ENCODE assay signal across 7 cellular contexts in genomic region chr9:41357918-41358404, GRCh38.
DNase-seq lines count a peak whose midpoint lies in the region; ATAC-seq and TF ChIP-seq lines count a peak whose summit lies in the region.
"Not testable (repeated sequence)": the region's sequence is repeated elsewhere in the genome, so short reads cannot be mapped to it uniquely, and the experiment has no call there.

No MANE protein-coding gene starts in this region.

- not testable (repeated sequence) for BruUV-seq in MCF 10A (replicated peaks; lab: Mats Ljungman, UMichigan)

- not testable (repeated sequence) for H3K36me3 ChIP-seq in OCI-LY3 (replicated peaks; ENCODE audit: low read depth, low read length); gastroesophageal sphincter

- intact Hi-C loops in MCF 10A (cut with micrococcal nuclease): not testable (repeated sequence)

- H2AFZ ChIP-seq in OCI-LY3 (ENCODE audit: low read depth, low read length): not testable (repeated sequence)

- not testable (repeated sequence) for H4K20me1 ChIP-seq in OCI-LY3 (ENCODE audit: insufficient read depth, low read length)

- POLR2A ChIA-PET in activated CD8-positive, alpha-beta T cell treated with anti-CD3 and anti-CD28 coated beads, Interleukin-2, amount 10 ng/mL, durations not matched to agents 7 days and 5 days (lab: Charles Lee); MCF 10A (lab: Yijun Ruan, JAX): not testable (repeated sequence)

- peak; percentile 24 for DNase-seq in activated CD8-positive, alpha-beta T cell treated with anti-CD3 and anti-CD28 coated beads, Interleukin-2, amount 10 ng/mL, durations not matched to agents 7 days and 5 days
- DNase-seq in MCF 10A (ENCODE audit: unreplicated experiment); naive B cell; skeletal muscle cell (ENCODE audit: low read depth): not testable (repeated sequence)

- TF ChIP-seq CTCF in OCI-LY3 (IDR thresholded peaks at IDR 0.05; ENCODE audit: low read depth, low read length); MCF 10A (IDR thresholded peaks at IDR 0.05; ENCODE audit: unreplicated experiment); gastroesophageal sphincter (IDR thresholded peaks at IDR 0.05): not testable (repeated sequence)

- H3K79me2 ChIP-seq in OCI-LY3 (ENCODE audit: low read length): not testable (repeated sequence)

- H3K4me1 ChIP-seq in OCI-LY3 (ENCODE audit: low read length): not testable (repeated sequence)
- peaks cover 0 to 17% (median 2%) of the 10 kb centered on the region in 3 donors for H3K4me1 ChIP-seq in gastroesophageal sphincter

- H3K4me3 ChIP-seq in GM08714 (ENCODE audit: low read length): peak overlapping the region; percentile 22; the same call in 1 of the 2 replicates
- peak overlapping the region; percentile 26; the same call in 1 of the 2 replicates for H3K4me3 ChIP-seq in OCI-LY3 (ENCODE audit: low read length)
- peak overlapping the region; percentile 63 to 65 for H3K4me3 ChIP-seq in gastroesophageal sphincter
- peak overlapping the region; percentile 40 for H3K4me3 ChIP-seq in skeletal muscle cell (ENCODE audit: low read depth, low read length)

- not testable (repeated sequence) for H3K9ac ChIP-seq in OCI-LY3 (ENCODE audit: low read length)

- CTCF ChIA-PET in activated CD8-positive, alpha-beta T cell treated with anti-CD3 and anti-CD28 coated beads, Interleukin-2, amount 10 ng/mL, durations not matched to agents 7 days and 5 days (lab: Charles Lee); MCF 10A (lab: Yijun Ruan, JAX): not testable (repeated sequence)

- H3K9me3 ChIP-seq in OCI-LY3 (ENCODE audit: insufficient read depth, low read length); gastroesophageal sphincter: not testable (repeated sequence)

- no CpG with 5 or more reads among the region's 31 CpGs for WGBS in gastroesophageal sphincter (ENCODE audit: low coverage in 1 of 2), 2 donors

- H3K27me3 Mint-ChIP-seq in activated CD8-positive, alpha-beta T cell treated with anti-CD3 and anti-CD28 coated beads, Interleukin-2, amount 10 ng/mL, durations not matched to agents 7 days and 5 days (ENCODE audit: low read depth); MCF 10A (ENCODE audit: insufficient read depth, unreplicated experiment); naive B cell: not testable (repeated sequence)

- H3K27me3 ChIP-seq in OCI-LY3 (ENCODE audit: low read depth, low read length); gastroesophageal sphincter: not testable (repeated sequence)

- not testable (repeated sequence) for H3K36me3 Mint-ChIP-seq in activated CD8-positive, alpha-beta T cell treated with anti-CD3 and anti-CD28 coated beads, Interleukin-2, amount 10 ng/mL, durations not matched to agents 7 days and 5 days (ENCODE audit: low read depth); MCF 10A (ENCODE audit: insufficient read depth, unreplicated experiment); naive B cell

- H3K4me3 Mint-ChIP-seq in activated CD8-positive, alpha-beta T cell treated with anti-CD3 and anti-CD28 coated beads, Interleukin-2, amount 10 ng/mL, durations not matched to agents 7 days and 5 days: peak overlapping the region; percentile 94
- H3K4me3 Mint-ChIP-seq in MCF 10A (ENCODE audit: unreplicated experiment) (peak overlapping the region; percentile 62), naive B cell (peak overlapping the region; percentile 60 to 100 (median 96))

- H3K9me3 Mint-ChIP-seq in activated CD8-positive, alpha-beta T cell treated with anti-CD3 and anti-CD28 coated beads, Interleukin-2, amount 10 ng/mL, durations not matched to agents 7 days and 5 days (ENCODE audit: insufficient read depth); MCF 10A (ENCODE audit: unreplicated experiment); naive B cell: not testable (repeated sequence)

- not testable (repeated sequence) for ATAC-seq in activated CD8-positive, alpha-beta T cell treated with anti-CD3 and anti-CD28 coated beads, Interleukin-2, amount 10 ng/mL, durations not matched to agents 7 days and 5 days; gastroesophageal sphincter; naive B cell (ENCODE audit: low read depth in 2 of 2)

- not testable (repeated sequence) for TF ChIP-seq POLR2A in gastroesophageal sphincter (IDR thresholded peaks at IDR 0.05)

- peaks cover 15% of the 10 kb centered on the region for H3K4me1 Mint-ChIP-seq in activated CD8-positive, alpha-beta T cell treated with anti-CD3 and anti-CD28 coated beads, Interleukin-2, amount 10 ng/mL, durations not matched to agents 7 days and 5 days (ENCODE audit: low read depth)
- not testable (repeated sequence) for H3K4me1 Mint-ChIP-seq in MCF 10A (ENCODE audit: insufficient read depth, unreplicated experiment)
- peaks cover 0 to 11% (median 4%) of the 10 kb centered on the region in 3 donors for H3K4me1 Mint-ChIP-seq in naive B cell

- 0 out of 2 replicates have a peak overlapping the region, but pooled peaks have one; percentile 12 for H3K4me2 ChIP-seq in OCI-LY3 (ENCODE audit: low read length)

- not testable (repeated sequence) for TF ChIP-seq EP300 in gastroesophageal sphincter (IDR thresholded peaks at IDR 0.05)

- H3K27ac Mint-ChIP-seq in activated CD8-positive, alpha-beta T cell treated with anti-CD3 and anti-CD28 coated beads, Interleukin-2, amount 10 ng/mL, durations not matched to agents 7 days and 5 days: peak overlapping the region; percentile 96
- not testable (repeated sequence) for H3K27ac Mint-ChIP-seq in MCF 10A (ENCODE audit: low read depth, unreplicated experiment)
- H3K27ac Mint-ChIP-seq in naive B cell: peak overlapping the region in 2 of 6 donors; percentile 61 to 95

- not testable (repeated sequence) for H3K27ac ChIP-seq in OCI-LY3 (ENCODE audit: low read length)
- H3K27ac ChIP-seq in gastroesophageal sphincter: peak overlapping the region in 3 of 4 donors; percentile 85 to 86 (median 86)
